In the genomic region with DNA sequence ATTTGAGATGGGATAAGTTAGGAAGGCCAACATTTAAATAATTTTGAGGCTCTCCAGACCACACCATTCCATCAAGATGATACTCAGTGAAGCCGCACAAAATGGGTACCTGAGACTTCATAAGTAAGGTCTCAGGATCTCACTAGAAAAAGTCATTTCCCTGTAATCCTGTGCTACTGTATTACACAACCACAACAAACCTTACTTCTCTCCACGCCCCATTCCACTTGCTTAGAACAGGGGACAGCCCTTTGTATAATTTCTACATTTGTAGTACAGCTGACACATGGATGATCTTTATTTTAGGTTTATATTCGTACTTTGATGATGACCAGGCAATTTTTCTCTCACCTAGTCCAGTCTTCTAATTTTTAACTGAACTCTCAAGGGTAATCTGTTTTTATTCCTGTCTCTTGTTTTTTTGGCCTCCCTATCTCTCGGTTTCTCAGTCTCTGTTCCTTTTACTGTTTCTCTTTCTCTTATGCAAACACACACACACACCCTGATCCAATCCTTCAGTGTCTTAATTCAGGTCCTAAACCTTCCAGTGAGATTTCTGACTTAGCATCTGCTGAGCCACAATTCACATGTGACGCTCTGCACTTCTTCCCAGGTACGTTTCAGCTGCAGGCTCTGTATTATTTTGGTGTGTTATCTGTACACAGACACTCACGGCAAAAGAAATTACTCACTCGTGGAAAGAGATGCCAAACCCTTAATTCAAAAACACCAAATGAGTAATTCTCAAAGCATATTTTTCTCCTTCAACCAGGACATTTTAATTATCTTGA, we compare ENCODE assay signal across 19 cellular contexts.
DNase-seq lines count a peak whose midpoint lies in the region; ATAC-seq, FAIRE-seq and TF ChIP-seq lines count a peak whose summit lies in the region.
"Had no signal": no experiment of that assay in that cellular context is flagged by ENCODE, and none has a peak within 500 bp of the region (broad histone marks: within the 10 kb centered on the region; RNA-seq: fewer than 3 reads in every experiment).

No MANE protein-coding gene starts in this region.

- peak overlapping the region in 2 of 3 experiments; percentile 16 to 38 for H3K27ac Mint-ChIP-seq in nephron
- H3K27ac Mint-ChIP-seq: activated T-helper 1 cell treated with anti-CD3 and anti-CD28 coated beads, Interleukin-12 subunit alpha, Interleukin-12 subunit beta, Interleukin-2, Interleukin-4 antibody, amounts not matched to agents 30 ng/mL and 10 ng/mL and 1 ng/mL, durations not matched to agents 14 hours and 24 hours and 36 hours; stimulated activated naive CD8-positive, alpha-beta T cell treated with anti-CD3 and anti-CD28 coated beads, Interleukin-15, Interleukin-2, amounts not matched to agents 100 ng/mL and 50 ng/mL, for 24 hours had no signal

- H3K27me3 ChIP-seq in cardiac muscle cell = no peaks in the 10 kb centered on the region
- H3K27me3 ChIP-seq in endothelial cell of umbilical vein (ENCODE audit: control insufficient read depth in 2 of 2, insufficient read depth in 2 of 2, low read length in 2 of 2) = no peaks in the 10 kb centered on the region
- H3K27me3 ChIP-seq: neutrophil had no signal

- CTCF ChIA-PET in endothelial cell of umbilical vein (lab: Charles Lee) = interaction anchor here (2.2 to 4.0 kb wide), 2 partner anchors 185 to 223 kb away, joined by 6 to 18 read pairs; partner anchors contain the start of gene THBS1

- peaks cover 49% of the 10 kb centered on the region for H3K4me1 Mint-ChIP-seq in nephron

- no peak for ATAC-seq in GM21825 (IDR thresholded peaks at IDR 0.05; ENCODE audit: unreplicated experiment)
- no peak for ATAC-seq in GM19023 (IDR thresholded peaks at IDR 0.05; ENCODE audit: unreplicated experiment)
- ATAC-seq: activated CD4-positive, CD25-positive, alpha-beta regulatory T cell treated with anti-CD3 and anti-CD28 coated beads, Interleukin-2, amount 50 U/mL, for 24 hours; SK-N-SH treated with all-trans-retinoic acid at 6 μM for 48 hours had no signal

- no peaks in the 10 kb centered on the region for H3K9me3 Mint-ChIP-seq in nephron
- H3K9me3 Mint-ChIP-seq: activated T-helper 1 cell treated with anti-CD3 and anti-CD28 coated beads, Interleukin-12 subunit alpha, Interleukin-12 subunit beta, Interleukin-2, Interleukin-4 antibody, amounts not matched to agents 30 ng/mL and 10 ng/mL and 1 ng/mL, durations not matched to agents 14 hours and 24 hours and 36 hours; stimulated activated naive CD8-positive, alpha-beta T cell treated with anti-CD3 and anti-CD28 coated beads, Interleukin-15, Interleukin-2, amounts not matched to agents 100 ng/mL and 50 ng/mL, for 24 hours had no signal

- no peak for FAIRE-seq in endothelial cell of umbilical vein (lab: Jason Lieb, UNC)
- FAIRE-seq: bronchial epithelial cell, HTR-8/SVneo had no signal

- no peak for TF ChIP-seq CTCF in cardiac muscle cell (IDR thresholded peaks at IDR 0.05; ENCODE audit: low read depth, low read length)
- TF ChIP-seq CTCF in endothelial cell of umbilical vein (IDR thresholded peaks at IDR 0.05; ENCODE audit: extremely low read depth in 1 of 2, insufficient read depth in 1 of 2, low read depth in 1 of 2, low read length in 2 of 2) = no peak
- no peak for TF ChIP-seq CTCF in nephron (IDR thresholded peaks at IDR 0.05; ENCODE audit: unreplicated experiment in 3 of 3)
- TF ChIP-seq CTCF in GM13977 (IDR thresholded peaks at IDR 0.05; ENCODE audit: extremely low read depth, insufficient read depth, missing control alignments) = no peak

- dilution Hi-C loops in endothelial cell of umbilical vein (cut with MboI; ENCODE audit: extremely low pct_ligation_motif_present, low sequenced_read_pairs) = loop anchor here (25.0 kb wide), 1 partner anchor 170 kb away; no protein-coding TSS in a partner anchor

- H3K27ac ChIP-seq in cardiac muscle cell (peak overlapping the region; percentile 6), endothelial cell of umbilical vein (ENCODE audit: insufficient read depth, low read depth, low read length) (peak overlapping the region; percentile 100)
- H3K27ac ChIP-seq: neutrophil had no signal

- H3K9me3 ChIP-seq in cardiac muscle cell (ENCODE audit: low read depth) (no peaks in the 10 kb centered on the region), endothelial cell of umbilical vein (replicated peaks; ENCODE audit: control insufficient read depth, insufficient read depth, low read length) (no peaks in the 10 kb centered on the region)
- H3K9me3 ChIP-seq: neutrophil had no signal

- no peak overlapping the region for H3K4me3 Mint-ChIP-seq in nephron
- H3K4me3 Mint-ChIP-seq: activated T-helper 1 cell treated with anti-CD3 and anti-CD28 coated beads, Interleukin-12 subunit alpha, Interleukin-12 subunit beta, Interleukin-2, Interleukin-4 antibody, amounts not matched to agents 30 ng/mL and 10 ng/mL and 1 ng/mL, durations not matched to agents 14 hours and 24 hours and 36 hours; stimulated activated naive CD8-positive, alpha-beta T cell treated with anti-CD3 and anti-CD28 coated beads, Interleukin-15, Interleukin-2, amounts not matched to agents 100 ng/mL and 50 ng/mL, for 24 hours had no signal

- DNase-seq in cardiac muscle cell (ENCODE audit: low read depth in 1 of 2, low spot score in 1 of 2) (peak in 1 of 2 donors; percentile 13), cardiac septum (ENCODE audit: low spot score) (no peak), endothelial cell of umbilical vein (ENCODE audit: low read depth, low spot score) (no peak), OCI-M1 (lab: John Stamatoyannopoulos, UW) (no peak), GM13977 (ENCODE audit: low spot score) (no peak)
- DNase-seq: DMS79; NCI-H146; NCI-H774; stimulated activated CD4-positive, alpha-beta T cell treated with anti-CD3 and anti-CD28 coated beads, Interleukin-4, amount 100 ng/mL, for 1 hour had no signal

- H3K79me2 ChIP-seq in endothelial cell of umbilical vein (ENCODE audit: control insufficient read depth, insufficient read depth, low read length) = no peaks in the 10 kb centered on the region

- H3K36me3 Mint-ChIP-seq in nephron (ENCODE audit: low read depth) = no peaks in the 10 kb centered on the region

- H3K27me3 Mint-ChIP-seq in nephron (ENCODE audit: low read depth) = no peaks in the 10 kb centered on the region

- H4K20me1 ChIP-seq in endothelial cell of umbilical vein (replicated peaks; ENCODE audit: control insufficient read depth, extremely low read depth, insufficient read depth, low read length) = no peaks in the 10 kb centered on the region

- in situ Hi-C loops in GM13977 (cut with MboI; ENCODE audit: low pct_unique_long_range_greater_than_20kb, low sequenced_read_pairs, unreplicated experiment) = loop anchor here (25.0 kb wide), 1 partner anchor 230 kb away; the partner anchor contains the start of gene THBS1

- H3K4me1 ChIP-seq in cardiac muscle cell (ENCODE audit: low read depth) (peaks cover 8% of the 10 kb centered on the region), endothelial cell of umbilical vein (ENCODE audit: control insufficient read depth, extremely low read depth, insufficient read depth, low read length) (peaks cover 56% of the 10 kb centered on the region)

- no TSS peak for BruUV-seq in endothelial cell of umbilical vein (replicated peaks; lab: Mats Ljungman, UMichigan)

- H3K9ac ChIP-seq in endothelial cell of umbilical vein (replicated peaks; ENCODE audit: extremely low read depth, insufficient read depth, low read length) = peak overlapping the region; percentile 31

- POLR2A ChIA-PET in endothelial cell of umbilical vein (lab: Charles Lee) = interaction anchor here (1.1 to 1.9 kb wide), 4 partner anchors 72 to 228 kb away, joined by 3 to 13 read pairs (median 4); partner anchors contain the start of gene THBS1

- TF ChIP-seq POLR2A in endothelial cell of umbilical vein (IDR thresholded peaks at IDR 0.05; ENCODE audit: low read depth, low read length) = no peak

- no peaks in the 10 kb centered on the region for H3K36me3 ChIP-seq in cardiac muscle cell
- no peaks in the 10 kb centered on the region for H3K36me3 ChIP-seq in endothelial cell of umbilical vein (ENCODE audit: control insufficient read depth in 2 of 2, extremely low read depth in 1 of 2, insufficient read depth in 2 of 2, low read length in 2 of 2)
- H3K36me3 ChIP-seq: neutrophil had no signal

- H3K9me1 ChIP-seq in endothelial cell of umbilical vein (replicated peaks; ENCODE audit: control insufficient read depth, extremely low read depth, insufficient read depth, low read length) = no peaks in the 10 kb centered on the region

- H3K4me2 ChIP-seq in endothelial cell of umbilical vein (ENCODE audit: insufficient read depth, low read length) = peak overlapping the region; percentile 12

- H3K4me3 ChIP-seq in cardiac muscle cell = no peak overlapping the region
- no peak overlapping the region for H3K4me3 ChIP-seq in endothelial cell of umbilical vein (replicated peaks in 1 of 3; ENCODE audit: insufficient read depth in 1 of 3, low read depth in 1 of 3, low read length in 3 of 3)

- intact Hi-C loops in cardiac septum (cut with DNase I) = loop anchor here (2.0 to 5.0 kb wide), 3 partner anchors 79 to 225 kb away; partner anchors contain the start of gene THBS1
- intact Hi-C loops in endothelial cell of umbilical vein (cut with micrococcal nuclease) = loop anchor here (1.0 kb wide), 1 partner anchor 223 kb away; no protein-coding TSS in a partner anchor

- peak overlapping the region; percentile 16 for H2AFZ ChIP-seq in endothelial cell of umbilical vein (ENCODE audit: low read depth, low read length)

TF ChIP-seq in endothelial cell of umbilical vein, 7 proteins besides CTCF, POLR2A, EP300 and RAD21:
- TF ChIP-seq MYC (IDR thresholded peaks at IDR 0.05; ENCODE audit: low read depth, low read length) (no peak), JUN (IDR thresholded peaks at IDR 0.05; ENCODE audit: borderline replicate concordance, insufficient read depth, insufficient read length, low read depth) (no peak), GATA2 (IDR thresholded peaks at IDR 0.05; ENCODE audit: insufficient read depth, insufficient read length, low read depth, low read length) (no peak), POLR2AphosphoS5 (IDR thresholded peaks at IDR 0.05; ENCODE audit: insufficient read depth, low read depth, low read length) (no peak), FOS (IDR thresholded peaks at IDR 0.05; ENCODE audit: borderline replicate concordance, insufficient read depth, low read length) (no peak), EZH2 (IDR thresholded peaks at IDR 0.05; ENCODE audit: borderline replicate concordance, low read depth, low read length, severe bottlenecking) (no peak)
- TF ChIP-seq, protein P1, sequence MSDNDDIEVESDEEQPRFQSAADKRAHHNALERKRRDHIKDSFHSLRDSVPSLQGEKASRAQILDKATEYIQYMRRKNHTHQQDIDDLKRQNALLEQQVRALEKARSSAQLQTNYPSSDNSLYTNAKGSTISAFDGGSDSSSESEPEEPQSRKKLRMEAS (IDR thresholded peaks at IDR 0.05; ENCODE audit: insufficient read depth, insufficient read length) = no peak
